Comparison of ENCODE assay signal across 19 cellular contexts in the genomic region with DNA sequence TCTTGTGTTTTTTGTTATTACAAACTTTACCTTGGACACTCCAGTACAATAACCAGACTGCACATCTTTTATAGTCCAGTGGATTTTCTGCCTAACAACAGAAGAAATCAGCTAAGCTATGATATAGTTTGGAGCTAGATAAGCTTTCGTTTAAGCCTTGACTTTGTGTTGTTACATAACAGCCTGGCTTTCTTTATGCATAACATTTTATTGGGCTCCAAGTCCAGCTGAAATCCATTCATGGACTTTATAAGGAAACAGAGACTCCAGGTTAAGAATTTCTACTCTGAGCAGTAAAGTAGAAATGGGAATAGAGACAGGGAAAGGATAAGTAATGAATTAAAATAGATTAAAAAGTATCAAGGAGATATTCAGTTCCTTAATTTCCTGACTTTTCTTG. TPM values are rescaled to one million over a fixed set of nuclear protein-coding genes. Genes with fewer than 3 reads are reported as not detected.
"Had no signal": no experiment of that assay in that cellular context is flagged by ENCODE, and none has a peak within 500 bp of the region (broad histone marks: within the 10 kb centered on the region; RNA-seq: fewer than 3 reads in every experiment).

No MANE protein-coding gene starts in this region.

- H3K27me3 ChIP-seq: foreskin keratinocyte, upper lobe of left lung had no signal

- H3K27ac Mint-ChIP-seq: endodermal cell, memory B cell, naive B cell, nephron progenitor cell had no signal

- H3K9me3 Mint-ChIP-seq: endodermal cell, memory B cell, naive B cell, nephron progenitor cell had no signal

- H3K36me3 Mint-ChIP-seq: memory B cell, naive B cell had no signal

- H3K4me1 Mint-ChIP-seq: endodermal cell, memory B cell, naive B cell had no signal

- H3K4me3 Mint-ChIP-seq: endodermal cell, memory B cell, naive B cell, nephron progenitor cell had no signal

- H3K4me3 ChIP-seq: coronary artery, psoas muscle, skin epidermis, upper lobe of left lung had no signal

- H3K27me3 Mint-ChIP-seq: memory B cell, naive B cell had no signal

- H3K36me3 ChIP-seq: upper lobe of left lung had no signal

- H3K9me3 ChIP-seq: psoas muscle, upper lobe of left lung had no signal

- DNase-seq: central memory CD4-positive, alpha-beta T cell; effector CD4-positive, alpha-beta T cell; endodermal cell; erythroblast; foreskin keratinocyte; hippocampal formation; midbrain; naive B cell; nephron progenitor cell; psoas muscle; stimulated activated CD4-positive, alpha-beta T cell treated with anti-CD3 and anti-CD28 coated beads, Interleukin-2, amount 100 ng/mL, for 48 hours; stimulated activated naive CD4-positive, alpha-beta T cell treated with Interleukin-2 at 50 U/mL for 16 hours; upper lobe of left lung had no signal

- ATAC-seq: foreskin keratinocyte, psoas muscle, sciatic nerve had no signal

- H3K4me1 ChIP-seq: psoas muscle, upper lobe of left lung had no signal

- FAIRE-seq: endothelial cell of umbilical vein had no signal

- H3K27ac ChIP-seq: foreskin keratinocyte, psoas muscle had no signal

RNA-seq across cellular contexts. Expression of a gene that starts 3.6 kb away (rescaled TPM):
- total RNA-seq: dermis microvascular lymphatic vessel endothelial cell, endodermal cell had no signal
